17 cellular contexts compared by ENCODE assay signal in the genomic region with DNA sequence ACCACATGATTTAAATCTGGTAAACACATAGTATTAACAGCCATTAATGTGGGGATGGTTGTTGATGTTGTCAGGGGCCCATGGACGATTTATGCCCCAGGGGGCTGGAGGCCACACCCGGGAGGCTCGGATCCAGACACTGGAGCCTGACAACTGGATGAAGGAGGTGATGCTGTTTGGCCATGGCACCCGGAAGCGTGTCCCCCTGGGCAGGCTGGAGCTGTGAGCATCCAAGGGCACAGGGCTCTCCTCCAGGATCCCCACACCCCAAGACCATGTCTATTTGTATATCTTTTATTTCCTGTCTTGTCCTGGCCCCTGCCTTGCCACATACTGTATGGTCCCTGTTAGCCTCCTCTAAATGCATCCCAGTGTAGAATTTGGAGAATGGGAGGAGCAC. TPM values are rescaled to one million over a fixed set of nuclear protein-coding genes. Genes with fewer than 3 reads are reported as not detected.
DNase-seq lines count a peak whose midpoint lies in the region; ATAC-seq, FAIRE-seq and TF ChIP-seq lines count a peak whose summit lies in the region.
"Had no signal": no experiment of that assay in that cellular context is flagged by ENCODE, and none has a peak within 500 bp of the region (broad histone marks: within the 10 kb centered on the region; RNA-seq: fewer than 3 reads in every experiment).

No MANE protein-coding gene starts in this region.

- FAIRE-seq in small intestine (lab: Jason Lieb, UNC): no peak

- no peaks in the 10 kb centered on the region for H3K27me3 Mint-ChIP-seq in chondrocyte (ENCODE audit: low read depth)
- H3K27me3 Mint-ChIP-seq: activated T-helper 17 cell treated with anti-CD3 and anti-CD28 coated beads, Interleukin-2, amount 50 U/mL, for 72 hours had no signal

- no peak for TF ChIP-seq POLR2A in heart left ventricle (IDR thresholded peaks at IDR 0.05)
- TF ChIP-seq POLR2A in transverse colon (IDR thresholded peaks at IDR 0.05): no peak

- TF ChIP-seq CTCF in heart left ventricle (IDR thresholded peaks at IDR 0.05): no peak
- no peak for TF ChIP-seq CTCF in chondrocyte (IDR thresholded peaks at IDR 0.05)
- no peak for TF ChIP-seq CTCF in osteoblast (IDR thresholded peaks at IDR 0.05; ENCODE audit: extremely low read depth, low read depth, low read length)
- TF ChIP-seq CTCF in transverse colon (IDR thresholded peaks at IDR 0.05): no peak

- H3K36me3 ChIP-seq in heart left ventricle (peaks cover 0 to 67% (median 52%) of the 10 kb centered on the region in 9 donors), osteoblast (ENCODE audit: insufficient read depth, low read length) (peaks cover 28% of the 10 kb centered on the region), transverse colon (peaks cover 0 to 16% (median 5%) of the 10 kb centered on the region in 4 donors), small intestine (ENCODE audit: control insufficient read depth in 2 of 2, insufficient read depth in 2 of 2, low read length in 2 of 2) (peaks cover 4 to 6% of the 10 kb centered on the region in 2 donors)
- H3K36me3 ChIP-seq in effector memory CD4-positive, alpha-beta T cell (ENCODE audit: control insufficient read depth, insufficient read depth, low read length): peaks cover 30% of the 10 kb centered on the region

- H3K27me3 ChIP-seq in heart left ventricle (no peaks in the 10 kb centered on the region), osteoblast (ENCODE audit: insufficient read depth, low read length) (no peaks in the 10 kb centered on the region), transverse colon (no peaks in the 10 kb centered on the region), small intestine (ENCODE audit: control insufficient read depth in 2 of 2, insufficient read depth in 2 of 2, low read length in 2 of 2) (no peaks in the 10 kb centered on the region)
- no peaks in the 10 kb centered on the region for H3K27me3 ChIP-seq in effector memory CD4-positive, alpha-beta T cell (replicated peaks; ENCODE audit: control insufficient read depth, insufficient read depth, low read length, poor library complexity, severe bottlenecking)

- H2AFZ ChIP-seq in osteoblast (ENCODE audit: low read length): no peak overlapping the region

- H4K20me1 ChIP-seq in osteoblast (ENCODE audit: insufficient read depth, low read length): peaks cover 9% of the 10 kb centered on the region

- H3K27ac ChIP-seq in heart left ventricle (peak overlapping the region in 10 of 12 donors; percentile 61 to 90 (median 80)), osteoblast (ENCODE audit: low read depth, low read length) (peak overlapping the region; percentile 87), transverse colon (peak overlapping the region; percentile 78 to 83 (median 80)), small intestine (ENCODE audit: low read depth in 1 of 2, low read length in 1 of 2) (no peak overlapping the region)
- H3K27ac ChIP-seq in effector memory CD4-positive, alpha-beta T cell (ENCODE audit: insufficient read depth, low read length, poor library complexity, severe bottlenecking): no peak overlapping the region
- H3K27ac ChIP-seq: SK-N-MC had no signal

- no peak overlapping the region for H3K4me2 ChIP-seq in osteoblast (ENCODE audit: insufficient read depth, low read length)

- peaks cover 25% of the 10 kb centered on the region for H3K4me1 Mint-ChIP-seq in chondrocyte (ENCODE audit: low read depth)

- H3K4me1 ChIP-seq in heart left ventricle (peaks cover 0 to 44% (median 27%) of the 10 kb centered on the region in 12 donors), osteoblast (ENCODE audit: insufficient read depth, low read length) (peaks cover 20% of the 10 kb centered on the region), transverse colon (peaks cover 11 to 31% (median 19%) of the 10 kb centered on the region in 4 donors), small intestine (ENCODE audit: control insufficient read depth in 2 of 2, insufficient read depth in 1 of 2, low read depth in 1 of 2, low read length in 1 of 2) (peaks cover 0 to 6% of the 10 kb centered on the region in 2 donors)
- peaks cover 10% of the 10 kb centered on the region for H3K4me1 ChIP-seq in effector memory CD4-positive, alpha-beta T cell (ENCODE audit: control insufficient read depth, insufficient read depth, low read length, poor library complexity, severe bottlenecking)

- intact Hi-C loops in heart left ventricle (cut with DNase I) (loop anchor here in 8 of 10 donors (2.0 to 10.0 kb wide), 13 partner anchors 52 to 359 kb away; a partner anchor contains a TSS), Right ventricle myocardium inferior (cut with DNase I) (loop anchor here (2.0 to 10.0 kb wide), 3 partner anchors 50 to 202 kb away; a partner anchor contains a TSS), transverse colon (cut with DNase I; ENCODE audit: low total_unique reads) (loop anchor here (10.0 kb wide), 1 partner anchor 62 kb away; a partner anchor contains a TSS)

- DNase-seq in heart left ventricle (peak in 1 of 5 donors; percentile 57), Right ventricle myocardium inferior (ENCODE audit: missing footprints) (no peak), chondrocyte (ENCODE audit: low spot score) (no peak), osteoblast (ENCODE audit: insufficient read length, low spot score, missing footprints) (no peak), transverse colon (no peak), small intestine (no peak), MV-4-11 (lab: John Stamatoyannopoulos, UW) (no peak)
- DNase-seq in effector memory CD4-positive, alpha-beta T cell: no peak
- DNase-seq: stimulated activated CD4-positive, alpha-beta T cell treated with anti-CD3 and anti-CD28 coated beads, Interleukin-4, amount 100 ng/mL, for 24 hours had no signal

- no peak for TF ChIP-seq EP300 in transverse colon (IDR thresholded peaks at IDR 0.05; ENCODE audit: low read depth)

- H3K27ac Mint-ChIP-seq in chondrocyte (ENCODE audit: unreplicated experiment): peak overlapping the region; percentile 68

- H3K9me3 ChIP-seq in heart left ventricle: no peaks in the 10 kb centered on the region
- H3K9me3 ChIP-seq in osteoblast (ENCODE audit: low read depth, low read length): no peaks in the 10 kb centered on the region
- no peaks in the 10 kb centered on the region for H3K9me3 ChIP-seq in transverse colon
- H3K9me3 ChIP-seq in small intestine (ENCODE audit: control insufficient read depth, low read depth): no peaks in the 10 kb centered on the region
- H3K9me3 ChIP-seq in effector memory CD4-positive, alpha-beta T cell (ENCODE audit: control insufficient read depth, low read length): no peaks in the 10 kb centered on the region

- H3K9me3 Mint-ChIP-seq in chondrocyte (ENCODE audit: low read depth): no peaks in the 10 kb centered on the region
- H3K9me3 Mint-ChIP-seq: activated T-helper 17 cell treated with anti-CD3 and anti-CD28 coated beads, Interleukin-2, amount 50 U/mL, for 72 hours; T-helper 2 cell treated with Interferon-gamma antibody and Interleukin-4, amounts not matched to agents 5 μg/mL and 100 μg/mL, for 36 hours had no signal

- peaks cover 25% of the 10 kb centered on the region for H3K79me2 ChIP-seq in osteoblast (ENCODE audit: insufficient read depth, low read length)

- WGBS in heart left ventricle, 4 donors: 77 to 87% (median 85%) methylated on average over 5 of the region's 5 CpGs
- WGBS in transverse colon (ENCODE audit: low coverage in 1 of 2), 2 donors: 80% methylated on average over 5 of the region's 5 CpGs; no CpG with 5 or more reads in 1 of the 2 donors
- 85 to 92% (median 91%) methylated on average over 5 of the region's 5 CpGs for WGBS in small intestine, 3 donors

- H3K4me3 Mint-ChIP-seq in chondrocyte (ENCODE audit: unreplicated experiment): no peak overlapping the region
- H3K4me3 Mint-ChIP-seq: activated T-helper 17 cell treated with anti-CD3 and anti-CD28 coated beads, Interleukin-2, amount 50 U/mL, for 72 hours; CD14-positive monocyte; T-helper 2 cell treated with Interferon-gamma antibody and Interleukin-4, amounts not matched to agents 5 μg/mL and 100 μg/mL, for 36 hours had no signal

- no peak for ATAC-seq in heart left ventricle
- ATAC-seq in Right ventricle myocardium inferior: no peak

- in situ Hi-C loops in transverse colon (cut with MboI; ENCODE audit: low pct_ligation_motif_present in 1 of 4, low pct_unique_long_range_greater_than_20kb in 1 of 4, low sequenced_read_pairs in 3 of 4): loop anchor here in 1 of 4 donors (10.0 kb wide), 1 partner anchor 62 kb away; a partner anchor contains a TSS

- H3K4me3 ChIP-seq in heart left ventricle (no peak overlapping the region), osteoblast (ENCODE audit: insufficient read depth, low read length) (no peak overlapping the region), transverse colon (no peak overlapping the region), small intestine (ENCODE audit: low read depth in 1 of 2, low read length in 2 of 2) (no peak overlapping the region)
- no peak overlapping the region for H3K4me3 ChIP-seq in effector memory CD4-positive, alpha-beta T cell (ENCODE audit: insufficient read depth, low read depth, low read length, poor library complexity, severe bottlenecking)
- H3K4me3 ChIP-seq: GM12878, SK-N-MC had no signal

- peaks cover 16% of the 10 kb centered on the region for H3K36me3 Mint-ChIP-seq in chondrocyte (ENCODE audit: low read depth)

RNA-seq across cellular contexts. Expression of a gene that starts 4.6 kb away (rescaled TPM):
- total RNA-seq in heart left ventricle (10 to 100 TPM; 30.9 to 50.0 (median 42.8) TPM), Right ventricle myocardium inferior (52.7 TPM), chondrocyte (28.6 to 33.4 TPM (median 29.8 TPM) in 3 replicates), osteoblast (23.9 and 26.5 TPM in 2 replicates), transverse colon (10 to 100 TPM; 19.1 to 35.6 (median 28.2) TPM)
- polyA plus RNA-seq in heart left ventricle (10 to 100 TPM; 36.2 to 43.7 TPM), small intestine (10 to 100 TPM; 18.1 to 19.5 (median 19.5) TPM)

RNA-seq across cellular contexts. Expression of a gene that starts 14.6 kb away (rescaled TPM):
- under 1 TPM in 2 of 9 donors, not detected in 7; 0.15 to 0.27 TPM for total RNA-seq in heart left ventricle
- polyA plus RNA-seq in heart left ventricle: under 1 TPM in 1 of 2 donors, not detected in 1; 0.15 TPM
- 0.16 TPM for total RNA-seq in Right ventricle myocardium inferior
- total RNA-seq in chondrocyte: 0.12 TPM in 1 of 3 replicates, not detected in the others
- total RNA-seq in osteoblast: not detected in 2 replicates
- total RNA-seq in transverse colon: 10 to 100 TPM in 3 of 4 donors, 1 to 10 TPM in 1; 9.6 to 59.8 (median 19.7) TPM
- 10 to 100 TPM in 1 of 3 donors, 1 to 10 TPM in 1, under 1 TPM in 1; 0.87 to 13.4 (median 4.9) TPM for polyA plus RNA-seq in small intestine
- total RNA-seq: A673; activated T-helper 17 cell treated with anti-CD3 and anti-CD28 coated beads, Interleukin-2, amount 50 U/mL, for 72 hours; cerebellum; GM12878; PC-3 had no signal
- polyA plus RNA-seq: CD14-positive monocyte had no signal

RNA-seq across cellular contexts. Expression of a gene that starts 25.0 kb away (rescaled TPM):
- total RNA-seq in heart left ventricle (1 to 10 TPM in 2 of 9 donors, under 1 TPM in 6, not detected in 1; 0.42 to 2.4 (median 0.83) TPM), Right ventricle myocardium inferior (0.81 TPM), chondrocyte (0.99 to 1.2 TPM (median 1.00 TPM) in 3 replicates), osteoblast (0.36 and 0.88 TPM in 2 replicates), transverse colon (1 to 10 TPM in 2 of 4 donors, under 1 TPM in 1, not detected in 1; 0.64 to 3.7 (median 2.7) TPM)
- polyA plus RNA-seq in heart left ventricle (under 1 TPM; 0.29 to 0.46 TPM), small intestine (under 1 TPM in 2 of 3 donors, not detected in 1; 0.13 to 0.45 TPM)
- polyA plus RNA-seq: CD14-positive monocyte had no signal

RNA-seq across cellular contexts. Expression of a gene that starts 49.3 kb away (rescaled TPM):
- 10 to 100 TPM in 6 of 9 donors, 1 to 10 TPM in 3; 8.9 to 29.5 (median 12.6) TPM for total RNA-seq in heart left ventricle
- polyA plus RNA-seq in heart left ventricle: 10 to 100 TPM in 1 of 2 donors, 1 to 10 TPM in 1; 9.0 to 22.1 TPM
- 21.5 TPM for total RNA-seq in Right ventricle myocardium inferior
- not detected in 3 replicates for total RNA-seq in chondrocyte
- total RNA-seq in osteoblast: not detected in 2 replicates
- 10 to 100 TPM; 19.2 to 95.7 (median 57.4) TPM for total RNA-seq in transverse colon
- 10 to 100 TPM in 2 of 3 donors, 1 to 10 TPM in 1; 5.4 to 28.1 (median 17.4) TPM for polyA plus RNA-seq in small intestine
- total RNA-seq: activated T-helper 17 cell treated with anti-CD3 and anti-CD28 coated beads, Interleukin-2, amount 50 U/mL, for 72 hours; GM12878 had no signal
- polyA plus RNA-seq: CD14-positive monocyte had no signal

RNA-seq across cellular contexts. Expression of a gene that starts 57.2 kb away (rescaled TPM):
- total RNA-seq in heart left ventricle (10 to 100 TPM in 8 of 9 donors, 1 to 10 TPM in 1; 7.3 to 31.6 (median 17.4) TPM), Right ventricle myocardium inferior (22.7 TPM), chondrocyte (17.4 to 22.5 TPM (median 19.9 TPM) in 3 replicates), osteoblast (60.1 and 63.0 TPM in 2 replicates), transverse colon (100 to 1,000 TPM; 165 to 460 (median 190) TPM)
- polyA plus RNA-seq in heart left ventricle (10 to 100 TPM in 1 of 2 donors, 1 to 10 TPM in 1; 6.5 to 20.0 TPM), small intestine (100 to 1,000 TPM in 2 of 3 donors, 10 to 100 TPM in 1; 13.5 to 259 (median 129) TPM)

Comparison
In these comparisons a context has a peak if more than half of its experiments do, and no peak if none do; other contexts are left out.
1. H3K27ac ChIP-seq: peak in heart left ventricle (10 of 12), osteoblast (single experiment) and transverse colon (4 of 4); none in small intestine (0 of 2) and effector memory CD4-positive, alpha-beta T cell (single experiment).